In genomic region chr1:155261888-155262673, GRCh38 we compare ENCODE assay signal across 8 cellular contexts. TPM values are rescaled to one million over a fixed set of nuclear protein-coding genes. Genes with fewer than 3 reads are reported as not detected.
A peak's percentile ranks its signal among the peaks of the same experiment; 100 is the strongest.
DNase-seq lines count a peak whose midpoint lies in the region; ATAC-seq and TF ChIP-seq lines count a peak whose summit lies in the region.

Gene SCAMP3, minus strand, starts transcription at chr1:155262360. Its CDS starts 209 bp downstream, at chr1:155262151.

- H3K4me3 ChIP-seq in KMS-11 (IDR thresholded peaks at IDR 0.05; ENCODE audit: insufficient read depth, low read depth, low read length) (peak within 1 kb of the TSS; percentile 100), Peyer's patch (peak within 1 kb of the TSS; percentile 83 to 91 (median 85)), esophagus muscularis mucosa (peak within 1 kb of the TSS; percentile 74 to 90 (median 76))

- peaks cover 20% of the 10 kb centered on the region for H3K79me2 ChIP-seq in KMS-11 (ENCODE audit: insufficient read depth, low read depth)

- H3K9ac ChIP-seq in KMS-11 = peak within 1 kb of the TSS; percentile 68

- intact Hi-C loops in esophagus muscularis mucosa (cut with DNase I) = no loop called here

- H3K27me3 ChIP-seq in KMS-11 (ENCODE audit: insufficient read depth, low read depth) (no peaks in the 10 kb centered on the region), Peyer's patch (no peaks in the 10 kb centered on the region), esophagus muscularis mucosa (no peaks in the 10 kb centered on the region)

- H3K9me3 ChIP-seq in Peyer's patch (no peaks in the 10 kb centered on the region), esophagus muscularis mucosa (no peaks in the 10 kb centered on the region)

- H3K4me1 ChIP-seq in KMS-11 (ENCODE audit: low read depth, poor library complexity, severe bottlenecking) (peaks cover 18% of the 10 kb centered on the region), Peyer's patch (peaks cover 4 to 16% (median 10%) of the 10 kb centered on the region in 4 donors), esophagus muscularis mucosa (peaks cover 16 to 27% (median 24%) of the 10 kb centered on the region in 4 donors)

- TF ChIP-seq CTCF in KMS-11 (conservative IDR thresholded peaks at IDR 0.05; ENCODE audit: low read depth, low read length) (0 out of 2 replicates have a peak, but pooled peaks have one; percentile 7), Peyer's patch (IDR thresholded peaks at IDR 0.05) (no peak), esophagus muscularis mucosa (IDR thresholded peaks at IDR 0.05) (peak in 1 of 3 experiments; percentile 26)

- H2AFZ ChIP-seq in KMS-11 (ENCODE audit: low read depth) = peak within 1 kb of the TSS; percentile 74

- H3K36me3 ChIP-seq in KMS-11 (ENCODE audit: insufficient read depth) (peaks cover 19% of the 10 kb centered on the region; the same call in 1 of the 2 replicates), Peyer's patch (peaks cover 0 to 66% (median 0%) of the 10 kb centered on the region in 3 donors), esophagus muscularis mucosa (peaks cover 39 to 78% (median 71%) of the 10 kb centered on the region in 4 donors)

- peak within 1 kb of the TSS; percentile 98 for H3K4me2 ChIP-seq in KMS-11

- DNase-seq in DMS53 treated with DMSO at 0.1 percent for 48 hours (lab: John Stamatoyannopoulos, UW; ENCODE audit: unreplicated experiment) = peak; percentile 96
- DNase-seq in Peyer's patch = peak; percentile 94 to 98 (median 96)
- peak; percentile 89 to 90 for DNase-seq in activated T-cell treated with anti-CD3 and anti-CD28 coated beads, Interleukin-2, amount 50 U/mL, for 48 hours
- peak; percentile 99 for DNase-seq in esophagus muscularis mucosa (ENCODE audit: extremely low spot score)
- DNase-seq in myocyte (ENCODE audit: low read depth) = peak; percentile 99
- DNase-seq in stimulated activated CD8-positive, alpha-beta memory T cell treated with anti-CD3 and anti-CD28 coated beads, Interleukin-7, amount 100 ng/mL, for 48 hours (ENCODE audit: extremely low read depth in 1 of 2, low read depth in 1 of 2) = peak; percentile 75 to 93

- peak; percentile 59 to 81 for TF ChIP-seq POLR2A in Peyer's patch (IDR thresholded peaks at IDR 0.05)
- peak; percentile 28 for TF ChIP-seq POLR2A in esophagus muscularis mucosa (IDR thresholded peaks at IDR 0.05; ENCODE audit: low read depth)

- 1% methylated on average over 23 of the region's 47 CpGs for WGBS in esophagus muscularis mucosa

- ATAC-seq in GM21737 (IDR thresholded peaks at IDR 0.05; ENCODE audit: unreplicated experiment) = peak; percentile 80

- H3K27ac ChIP-seq in KMS-11 (peak within 1 kb of the TSS; percentile 33), Peyer's patch (peak within 1 kb of the TSS; percentile 81 to 93 (median 84)), esophagus muscularis mucosa (replicated peaks in 1 of 4) (peak within 1 kb of the TSS; percentile 81 to 89 (median 85))

- no peaks in the 10 kb centered on the region for H4K20me1 ChIP-seq in KMS-11 (ENCODE audit: insufficient read depth)

- TF ChIP-seq EP300 in esophagus muscularis mucosa (IDR thresholded peaks at IDR 0.05) = no peak

RNA-seq across cellular contexts. Expression of gene SCAMP3, which starts in this region (rescaled TPM):
- total RNA-seq in Peyer's patch (10 to 100 TPM; 34.7 to 63.7 (median 49.2) TPM), esophagus muscularis mucosa (10 to 100 TPM; 33.6 to 56.0 (median 43.5) TPM), myocyte (106 and 130 TPM in 2 replicates)
- 129 TPM for polyA plus RNA-seq in myocyte (2012)

Comparison
In these comparisons a context has a peak if more than half of its experiments do, and no peak if none do; other contexts are left out.
1. Peak in every context shown above with its lines: DNase-seq, ATAC-seq, H3K4me3 ChIP-seq and H3K27ac ChIP-seq.
2. H3K27ac ChIP-seq: peak in every context shown above with its lines; median percentile 85 in esophagus muscularis mucosa; 84 in Peyer's patch; 33 in KMS-11.